ENCODE assay signal across 9 cellular contexts in genomic region chr19:18503971-18504885, GRCh38. TPM values are rescaled to one million over a fixed set of nuclear protein-coding genes. Genes with fewer than 3 reads are reported as not detected.
DNase-seq lines count a peak whose midpoint lies in the region; ATAC-seq and TF ChIP-seq lines count a peak whose summit lies in the region.
"Had no signal": no experiment of that assay in that cellular context is flagged by ENCODE, and none has a peak within 500 bp of the region (broad histone marks: within the 10 kb centered on the region; RNA-seq: fewer than 3 reads in every experiment).

No MANE protein-coding gene starts in this region.

- CTCF ChIA-PET in naive thymus-derived CD4-positive, alpha-beta T cell (lab: Charles Lee): interaction anchor here (0.7 to 0.9 kb wide), 2 partner anchors 16 to 370 kb away, joined by 3 read pairs; no protein-coding TSS in a partner anchor

- TF ChIP-seq CTCF in GM23338 (conservative IDR thresholded peaks at IDR 0.05; ENCODE audit: low read depth in 2 of 2): no peak

- peaks cover 0 to 35% (median 0%) of the 10 kb centered on the region in 11 experiments; a peak in 7 of 22 replicates for H3K36me3 ChIP-seq in BLaER1 treated with 17β-estradiol and CSF1 and Interleukin-3, amounts not matched to agents 10 nM and 100 nM
- no peaks in the 10 kb centered on the region for H3K36me3 ChIP-seq in GM23338 (ENCODE audit: insufficient read depth)
- H3K36me3 ChIP-seq in naive thymus-derived CD4-positive, alpha-beta T cell (ENCODE audit: control insufficient read depth in 2 of 3, insufficient read depth in 3 of 3, low read length in 3 of 3): peaks cover 0 to 6% (median 0%) of the 10 kb centered on the region in 3 experiments

- POLR2A ChIA-PET in naive thymus-derived CD4-positive, alpha-beta T cell (lab: Charles Lee): no interaction called here

- peak overlapping the region; percentile 15 to 74 (median 68); a peak in 15 of 22 replicates for H3K27ac ChIP-seq in BLaER1 treated with 17β-estradiol and CSF1 and Interleukin-3, amounts not matched to agents 10 nM and 100 nM
- H3K27ac ChIP-seq in GM23338 (ENCODE audit: low read depth) (no peak overlapping the region), angular gyrus (ENCODE audit: low read depth, low read length) (peak overlapping the region; percentile 91)
- H3K27ac ChIP-seq in naive thymus-derived CD4-positive, alpha-beta T cell (ENCODE audit: low read depth, low read length): no peak overlapping the region

- peaks cover 76% of the 10 kb centered on the region for H3K79me2 ChIP-seq in GM23338 (replicated peaks; ENCODE audit: insufficient read depth)

- peaks cover 14% of the 10 kb centered on the region for H3K27me3 Mint-ChIP-seq in GM23338 (ENCODE audit: insufficient read depth, low read depth, poor library complexity)
- H3K27me3 Mint-ChIP-seq in naive thymus-derived CD4-positive, alpha-beta T cell: no peaks in the 10 kb centered on the region

- H3K9me3 Mint-ChIP-seq in GM23338: no peaks in the 10 kb centered on the region; the same call in 2 of the 3 replicates
- H3K9me3 Mint-ChIP-seq in naive thymus-derived CD4-positive, alpha-beta T cell: no peaks in the 10 kb centered on the region

- no peaks in the 10 kb centered on the region for H3K9me2 ChIP-seq in GM23338 (ENCODE audit: insufficient read depth)

- H3F3A ChIP-seq in GM23338 (replicated peaks; ENCODE audit: low read depth): 0 out of 2 replicates have a peak, but pooled peaks cover 3% of the 10 kb centered on the region

- H3K4me3 ChIP-seq in BLaER1 treated with 17β-estradiol and CSF1 and Interleukin-3, amounts not matched to agents 10 nM and 100 nM: peak overlapping the region in 4 of 10 experiments; percentile 8 to 52 (median 32); a peak in 7 of 20 replicates
- no peak overlapping the region for H3K4me3 ChIP-seq in GM23338
- no peak overlapping the region for H3K4me3 ChIP-seq in naive thymus-derived CD4-positive, alpha-beta T cell (ENCODE audit: low read length)

- H3K27me3 ChIP-seq in BLaER1 treated with 17β-estradiol and CSF1 and Interleukin-3, amounts not matched to agents 10 nM and 100 nM: no peaks in the 10 kb centered on the region
- H3K27me3 ChIP-seq in GM23338 (ENCODE audit: insufficient read depth): no peaks in the 10 kb centered on the region
- no peaks in the 10 kb centered on the region for H3K27me3 ChIP-seq in naive thymus-derived CD4-positive, alpha-beta T cell (ENCODE audit: control insufficient read depth in 2 of 2, insufficient read depth in 2 of 2, low read length in 2 of 2)

- H3K9me3 ChIP-seq in BLaER1 treated with 17β-estradiol and CSF1 and Interleukin-3, amounts not matched to agents 10 nM and 100 nM (replicated peaks in 1 of 11): no peaks in the 10 kb centered on the region
- H3K9me3 ChIP-seq in naive thymus-derived CD4-positive, alpha-beta T cell (ENCODE audit: control insufficient read depth in 2 of 3, low read length in 3 of 3): no peaks in the 10 kb centered on the region

- H3K27ac Mint-ChIP-seq in GM23338: no peak overlapping the region
- peak overlapping the region in 4 of 9 donors; percentile 6 to 59 (median 26) for H3K27ac Mint-ChIP-seq in naive thymus-derived CD4-positive, alpha-beta T cell

- H3K4me2 ChIP-seq in BLaER1 treated with 17β-estradiol and CSF1 and Interleukin-3, amounts not matched to agents 10 nM and 100 nM: peak overlapping the region; percentile 90 to 98 (median 96)
- no peak overlapping the region for H3K4me2 ChIP-seq in GM23338

- peaks cover 11% of the 10 kb centered on the region for H3K4me1 Mint-ChIP-seq in GM23338
- peaks cover 68 to 95% (median 77%) of the 10 kb centered on the region in 7 donors for H3K4me1 Mint-ChIP-seq in naive thymus-derived CD4-positive, alpha-beta T cell

- H3K9ac ChIP-seq in BLaER1 treated with 17β-estradiol and CSF1 and Interleukin-3, amounts not matched to agents 10 nM and 100 nM: peak overlapping the region; percentile 46 to 79 (median 57); a peak in 21 of 22 replicates

- intact Hi-C loops in naive thymus-derived CD4-positive, alpha-beta T cell (cut with micrococcal nuclease): no loop called here

- peaks cover 100% of the 10 kb centered on the region in 10 experiments for H3K4me1 ChIP-seq in BLaER1 treated with 17β-estradiol and CSF1 and Interleukin-3, amounts not matched to agents 10 nM and 100 nM
- no peaks in the 10 kb centered on the region for H3K4me1 ChIP-seq in GM23338 (ENCODE audit: insufficient read depth)
- H3K4me1 ChIP-seq in naive thymus-derived CD4-positive, alpha-beta T cell (ENCODE audit: control insufficient read depth in 2 of 2, insufficient read depth in 2 of 2, low read length in 2 of 2): peaks cover 48 to 84% of the 10 kb centered on the region in 2 donors

- DNase-seq in GM23338 (ENCODE audit: low spot score) (no peak), mucosa of gallbladder (ENCODE audit: low spot score) (peak; percentile 80)
- DNase-seq in stimulated activated naive CD8-positive, alpha-beta T cell treated with anti-CD3 and anti-CD28 coated beads, Interleukin-15, Interleukin-2, amounts not matched to agents 100 U/mL and 50 U/mL, for 24 hours: no peak
- DNase-seq in naive thymus-derived CD4-positive, alpha-beta T cell: no peak
- DNase-seq: NCI-H526 treated with DMSO at 0.1 percent for 48 hours had no signal

- H3K4me3 Mint-ChIP-seq in GM23338: no peak overlapping the region
- peak overlapping the region in 1 of 10 donors; percentile 27 for H3K4me3 Mint-ChIP-seq in naive thymus-derived CD4-positive, alpha-beta T cell

- H2AFZ ChIP-seq in GM23338: no peak overlapping the region

- ATAC-seq in GM23338 (peak; percentile 50), GM18502 (IDR thresholded peaks at IDR 0.05; ENCODE audit: poor library complexity, unreplicated experiment) (no peak), HG02588 (IDR thresholded peaks at IDR 0.05; ENCODE audit: unreplicated experiment) (no peak)
- ATAC-seq in stimulated activated naive CD8-positive, alpha-beta T cell treated with anti-CD3 and anti-CD28 coated beads, Interleukin-15, Interleukin-2, amounts not matched to agents 100 U/mL and 50 U/mL, for 24 hours: no peak
- ATAC-seq in naive thymus-derived CD4-positive, alpha-beta T cell: no peak

- peaks cover 98 to 100% (median 100%) of the 10 kb centered on the region in 11 experiments for H4K20me1 ChIP-seq in BLaER1 treated with 17β-estradiol and CSF1 and Interleukin-3, amounts not matched to agents 10 nM and 100 nM
- H4K20me1 ChIP-seq in GM23338 (replicated peaks; ENCODE audit: insufficient read depth): peaks cover 23% of the 10 kb centered on the region

- H3K36me3 Mint-ChIP-seq in GM23338 (ENCODE audit: low read depth): no peaks in the 10 kb centered on the region; the same call in 2 of the 3 replicates
- peaks cover 0 to 4% (median 0%) of the 10 kb centered on the region in 5 donors for H3K36me3 Mint-ChIP-seq in naive thymus-derived CD4-positive, alpha-beta T cell

TF ChIP-seq in GM23338, 12 proteins besides CTCF, POLR2A, EP300 and RAD21:
- TF ChIP-seq POLR2AphosphoS5 (IDR thresholded peaks at IDR 0.05; ENCODE audit: low read depth) (no peak), CREB1 (CRISPR knock-in tag; IDR thresholded peaks at IDR 0.05; ENCODE audit: low read depth) (0 out of 2 replicates have a peak, but pooled peaks have one; percentile 32)

RNA-seq across cellular contexts. Expression of gene ELL, which starts 17.6 kb away (rescaled TPM):
- 16.2 and 20.1 TPM in 2 replicates for total RNA-seq in GM23338 (2014; rRNA removed; shearing (Covaris generic))
- 9.1 and 11.3 TPM in 2 replicates for polyA plus RNA-seq in GM23338 (2016; fragmentation: Nextera tagmentation; extraction: Ambion mirVana)
- total RNA-seq in mucosa of gallbladder: 20.1 TPM
- 10 to 100 TPM; 18.9 to 70.4 (median 25.0) TPM for total RNA-seq in naive thymus-derived CD4-positive, alpha-beta T cell
- polyA plus RNA-seq in naive thymus-derived CD4-positive, alpha-beta T cell: 10 to 100 TPM in 1 of 2 donors, 1 to 10 TPM in 1; 8.9 to 12.6 TPM

RNA-seq across cellular contexts. Expression of gene FKBP8, which starts 39.1 kb away (rescaled TPM):
- total RNA-seq in GM23338 (2014; rRNA removed; shearing (Covaris generic)): 291 and 367 TPM in 2 replicates
- polyA plus RNA-seq in GM23338 (2016; fragmentation: Nextera tagmentation; extraction: Ambion mirVana): 158 and 164 TPM in 2 replicates
- 226 TPM for total RNA-seq in mucosa of gallbladder
- 100 to 1,000 TPM; 137 to 241 (median 221) TPM for total RNA-seq in naive thymus-derived CD4-positive, alpha-beta T cell
- polyA plus RNA-seq in naive thymus-derived CD4-positive, alpha-beta T cell: 100 to 1,000 TPM in 1 of 2 donors, 10 to 100 TPM in 1; 96.9 to 155 TPM

RNA-seq across cellular contexts. Expression of gene KXD1, which starts 53.4 kb away (rescaled TPM):
- 162 and 164 TPM in 2 replicates for total RNA-seq in GM23338 (2014; rRNA removed; shearing (Covaris generic))
- polyA plus RNA-seq in GM23338 (2016; fragmentation: Nextera tagmentation; extraction: Ambion mirVana): 108 and 111 TPM in 2 replicates
- total RNA-seq in mucosa of gallbladder: 70.5 TPM
- 100 to 1,000 TPM in 2 of 5 experiments, 10 to 100 TPM in 3; 74.7 to 108 (median 99.9) TPM for total RNA-seq in naive thymus-derived CD4-positive, alpha-beta T cell
- 10 to 100 TPM; 70.3 to 78.5 TPM for polyA plus RNA-seq in naive thymus-derived CD4-positive, alpha-beta T cell

Comparison
In these comparisons a context has a peak if more than half of its experiments do, and no peak if none do; other contexts are left out.
1. H3K27ac ChIP-seq: peak in BLaER1 treated with 17β-estradiol and CSF1 and Interleukin-3, amounts not matched to agents 10 nM and 100 nM (11 of 11) and angular gyrus (single experiment); none in GM23338 (single experiment) and naive thymus-derived CD4-positive, alpha-beta T cell (single experiment).